Comparison of ENCODE assay signal across 8 cellular contexts in genomic region chr1:36187800-36188593, GRCh38. TPM values are rescaled to one million over a fixed set of nuclear protein-coding genes. Genes with fewer than 3 reads are reported as not detected.
DNase-seq lines count a peak whose midpoint lies in the region; ATAC-seq, FAIRE-seq and TF ChIP-seq lines count a peak whose summit lies in the region.

No MANE protein-coding gene starts in this region.

- H3K4me1 Mint-ChIP-seq in CD14-positive monocyte, result peaks cover 5% of the 10 kb centered on the region

- no peak for TF ChIP-seq POLR2A in NB4 (IDR thresholded peaks at IDR 0.05; ENCODE audit: extremely low read depth, insufficient read length)

- H3K9me3 ChIP-seq in SU-DHL-6 (ENCODE audit: insufficient read depth, low read length) (no peaks in the 10 kb centered on the region), pancreas (no peaks in the 10 kb centered on the region), thoracic aorta (no peaks in the 10 kb centered on the region)

- peak overlapping the region; percentile 37 to 89 (median 78) for H3K27ac Mint-ChIP-seq in CD14-positive monocyte

- H3K27ac ChIP-seq in SU-DHL-6 (ENCODE audit: low read depth, low read length), result no peak overlapping the region
- peak overlapping the region in 3 of 4 donors; percentile 44 to 59 (median 48) for H3K27ac ChIP-seq in pancreas
- peak overlapping the region; percentile 91 to 92 for H3K27ac ChIP-seq in thoracic aorta

- peak; percentile 55 for ATAC-seq in GM21526 (IDR thresholded peaks at IDR 0.05; ENCODE audit: low FRiP score, unreplicated experiment)
- peak; percentile 94 for ATAC-seq in Right ventricle myocardium inferior
- ATAC-seq in pancreas, result peak; percentile 96 to 99 (median 99)
- ATAC-seq in thoracic aorta (ENCODE audit: insufficient number of reproducible peaks, low FRiP score, low read depth), result peak; percentile 76

- intact Hi-C loops in CD14-positive monocyte (cut with micrococcal nuclease) (loop anchor here (1.0 to 10.0 kb wide), 7 partner anchors 34 to 97 kb away; partner anchors contain the start of genes TRAPPC3 (in 2 of the 2) and THRAP3 (in 1 of the 2)), Right ventricle myocardium inferior (cut with DNase I) (loop anchor here (1.0 to 2.0 kb wide), 2 partner anchors 39 to 87 kb away; partner anchors contain the start of gene TRAPPC3), pancreas (cut with DNase I) (loop anchor here in 2 of 3 donors (5.0 to 10.0 kb wide), 3 partner anchors 36 to 93 kb away; no protein-coding TSS in a partner anchor)

- no peaks in the 10 kb centered on the region for H3K9me3 Mint-ChIP-seq in CD14-positive monocyte

- no peak for FAIRE-seq in pancreas (lab: Jason Lieb, UNC)

- no peaks in the 10 kb centered on the region for H4K20me1 ChIP-seq in SU-DHL-6 (ENCODE audit: low read depth, low read length)

- no peak overlapping the region for H3K4me2 ChIP-seq in SU-DHL-6 (ENCODE audit: low read depth, low read length, poor library complexity, severe bottlenecking)

- no peaks in the 10 kb centered on the region for H3K79me2 ChIP-seq in SU-DHL-6 (ENCODE audit: insufficient read depth, low read length)

- no peaks in the 10 kb centered on the region for H3K27me3 ChIP-seq in SU-DHL-6 (ENCODE audit: low read length)
- H3K27me3 ChIP-seq in pancreas, result no peaks in the 10 kb centered on the region
- H3K27me3 ChIP-seq in thoracic aorta (replicated peaks; ENCODE audit: insufficient read depth), result no peaks in the 10 kb centered on the region

- DNase-seq in CD14-positive monocyte (ENCODE audit: low spot score) (peak; percentile 90), NB4 (ENCODE audit: low read depth) (peak; percentile 85), Right ventricle myocardium inferior (ENCODE audit: missing footprints) (peak; percentile 91), pancreas (peak; percentile 77 to 91 (median 82)), thoracic aorta (ENCODE audit: low spot score) (peak; percentile 84)
- peak; percentile 37 for DNase-seq in activated naive CD8-positive, alpha-beta T cell treated with anti-CD3 and anti-CD28 coated beads, Interleukin-2, amount 50 U/mL, for 16 hours (ENCODE audit: low read depth, low spot score)

- no peaks in the 10 kb centered on the region for H3K36me3 Mint-ChIP-seq in CD14-positive monocyte

- 1 to 4% methylated on average over 9 of the region's 9 CpGs for WGBS in pancreas, 2 donors

- peak overlapping the region; percentile 73 for H2AFZ ChIP-seq in SU-DHL-6 (ENCODE audit: low read depth, low read length, severe bottlenecking)

- peak; percentile 78 for TF ChIP-seq CTCF in CD14-positive monocyte (IDR thresholded peaks at IDR 0.05)
- peak; percentile 87 for TF ChIP-seq CTCF in NB4 (IDR thresholded peaks at IDR 0.05; ENCODE audit: low read depth, low read length)
- peak; percentile 74 for TF ChIP-seq CTCF in SU-DHL-6 (IDR thresholded peaks at IDR 0.05; ENCODE audit: insufficient read depth, low read length, poor library complexity, severe bottlenecking)
- TF ChIP-seq CTCF in pancreas (IDR thresholded peaks at IDR 0.05), result peak; percentile 66 to 86 (median 74)
- TF ChIP-seq CTCF in thoracic aorta (IDR thresholded peaks at IDR 0.05), result peak; percentile 88

- no peaks in the 10 kb centered on the region for H3K9me2 ChIP-seq in SU-DHL-6 (replicated peaks; ENCODE audit: insufficient read depth, low read length)

- no peaks in the 10 kb centered on the region for H3F3A ChIP-seq in SU-DHL-6 (ENCODE audit: insufficient read depth)

- H3K4me3 Mint-ChIP-seq in CD14-positive monocyte, result peak overlapping the region in 1 of 2 donors; percentile 79

- H3K4me1 ChIP-seq in pancreas, result no peaks in the 10 kb centered on the region
- peaks cover 11 to 23% of the 10 kb centered on the region in 2 donors for H3K4me1 ChIP-seq in thoracic aorta (ENCODE audit: control insufficient read depth in 1 of 2, low read depth in 2 of 2)

- H3K36me3 ChIP-seq in SU-DHL-6 (ENCODE audit: low read length), result no peaks in the 10 kb centered on the region
- H3K36me3 ChIP-seq in pancreas, result no peaks in the 10 kb centered on the region
- H3K36me3 ChIP-seq in thoracic aorta, result no peaks in the 10 kb centered on the region

- H3K27me3 Mint-ChIP-seq in CD14-positive monocyte (ENCODE audit: low read depth in 3 of 3), result peaks cover 0 to 6% (median 1%) of the 10 kb centered on the region in 3 donors

- no peak overlapping the region for H3K4me3 ChIP-seq in NB4 (ENCODE audit: low read depth, low read length)
- no peak overlapping the region for H3K4me3 ChIP-seq in SU-DHL-6 (ENCODE audit: insufficient read depth, low read length, poor library complexity, severe bottlenecking)
- no peak overlapping the region for H3K4me3 ChIP-seq in pancreas
- peak overlapping the region; percentile 28 for H3K4me3 ChIP-seq in thoracic aorta

- H3K9ac ChIP-seq in SU-DHL-6 (ENCODE audit: low read length), result no peak overlapping the region

RNA-seq across cellular contexts. Expression of gene MAP7D1, which starts 32.0 kb away (rescaled TPM):
- 10 to 100 TPM; 12.3 to 13.6 TPM for polyA plus RNA-seq in CD14-positive monocyte
- 383 TPM for total RNA-seq in Right ventricle myocardium inferior
- total RNA-seq in pancreas, result 10 to 100 TPM; 12.5 to 39.3 (median 15.8) TPM
- 10 to 100 TPM; 26.4 to 36.0 TPM for polyA plus RNA-seq in pancreas
- total RNA-seq in thoracic aorta, result 100 to 1,000 TPM; 170 to 186 TPM

RNA-seq across cellular contexts. Expression of gene THRAP3, which starts 36.2 kb away (rescaled TPM):
- 10 to 100 TPM; 35.7 to 63.4 TPM for polyA plus RNA-seq in CD14-positive monocyte
- total RNA-seq in Right ventricle myocardium inferior, result 60.1 TPM
- total RNA-seq in pancreas, result 10 to 100 TPM; 24.0 to 54.7 (median 34.8) TPM
- polyA plus RNA-seq in pancreas, result 10 to 100 TPM; 17.0 to 27.5 TPM
- 100 to 1,000 TPM in 1 of 2 donors, 10 to 100 TPM in 1; 49.3 to 111 TPM for total RNA-seq in thoracic aorta

RNA-seq across cellular contexts. Expression of gene TRAPPC3, which starts 38.7 kb away (rescaled TPM):
- polyA plus RNA-seq in CD14-positive monocyte (100 to 1,000 TPM; 125 to 136 TPM), pancreas (10 to 100 TPM; 21.8 to 41.5 TPM)
- total RNA-seq in Right ventricle myocardium inferior (53.9 TPM), pancreas (10 to 100 TPM; 24.6 to 29.5 (median 27.0) TPM), thoracic aorta (10 to 100 TPM; 78.5 to 92.3 TPM)

Comparison
In these comparisons a context has a peak if more than half of its experiments do, and no peak if none do; other contexts are left out.
1. DNase-seq: peak in every context shown above with its lines; median percentile 91 in Right ventricle myocardium inferior; 90 in CD14-positive monocyte; 85 in NB4; 84 in thoracic aorta; 82 in pancreas; 37 in activated naive CD8-positive, alpha-beta T cell treated with anti-CD3 and anti-CD28 coated beads, Interleukin-2, amount 50 U/mL, for 16 hours.